24 cellular contexts compared by ENCODE assay signal in genomic region chr1:30271401-30272287, GRCh38.
"Had no signal": no experiment of that assay in that cellular context is flagged by ENCODE, and none has a peak within 500 bp of the region (broad histone marks: within the 10 kb centered on the region; RNA-seq: fewer than 3 reads in every experiment).

No MANE protein-coding gene starts in this region.

- ATAC-seq: activated naive CD4-positive, alpha-beta T cell treated with anti-CD3 and anti-CD28 coated beads, Interleukin-2, amount 50 U/mL, for 72 hours; activated T-helper 17 cell treated with anti-CD3 and anti-CD28 coated beads, Interleukin-2, amount 50 U/mL, for 72 hours; effector memory CD8-positive, alpha-beta T cell; gastrocnemius medialis; left cardiac atrium; mucosa of descending colon; T-helper 17 cell had no signal

- H3K4me1 ChIP-seq: esophagus muscularis mucosa, gastrocnemius medialis, neural progenitor cell, upper lobe of left lung had no signal

- DNase-seq: activated CD4-positive, alpha-beta T cell treated with anti-CD3 and anti-CD28 coated beads for 4 hours; activated CD4-positive, alpha-beta T cell treated with anti-CD3 and anti-CD28 coated beads, Interleukin-2, amount 50 U/mL, for 48 hours; activated CD4-positive, CD25-positive, alpha-beta regulatory T cell; activated T-cell treated with anti-CD3 and anti-CD28 coated beads, Interleukin-2, amount 50 U/mL, for 24 hours; aorta; caudate nucleus; effector memory CD8-positive, alpha-beta T cell; gastrocnemius medialis; left cardiac atrium; mesenchymal stem cell; mucosa of descending colon; retina; stimulated activated CD4-positive, alpha-beta T cell treated with anti-CD3 and anti-CD28 coated beads, Interleukin-4, amount 100 ng/mL, for 24 hours; stimulated activated naive CD4-positive, alpha-beta T cell treated with Interleukin-2 at 50 U/mL for 16 hours; SW 1271; T-helper 17 cell; upper lobe of left lung had no signal

- H3K36me3 Mint-ChIP-seq: activated naive CD4-positive, alpha-beta T cell treated with anti-CD3 and anti-CD28 coated beads, Interleukin-2, amount 50 U/mL, for 72 hours; brain; neural progenitor cell had no signal

- H3K27ac Mint-ChIP-seq: activated naive CD4-positive, alpha-beta T cell treated with anti-CD3 and anti-CD28 coated beads, Interleukin-2, amount 50 U/mL, for 72 hours; activated T-cell treated with anti-CD3 and anti-CD28 coated beads, Interleukin-2, amount 50 U/mL, for 24 hours; activated T-helper 17 cell treated with anti-CD3 and anti-CD28 coated beads, Interleukin-2, amount 50 U/mL, for 72 hours; brain; effector memory CD8-positive, alpha-beta T cell; neural progenitor cell; progenitor cell of endocrine pancreas; T-helper 17 cell had no signal

- H3K9me3 Mint-ChIP-seq: activated naive CD4-positive, alpha-beta T cell treated with anti-CD3 and anti-CD28 coated beads, Interleukin-2, amount 50 U/mL, for 72 hours; activated T-cell treated with anti-CD3 and anti-CD28 coated beads, Interleukin-2, amount 50 U/mL, for 24 hours; activated T-helper 17 cell treated with anti-CD3 and anti-CD28 coated beads, Interleukin-2, amount 50 U/mL, for 72 hours; effector memory CD8-positive, alpha-beta T cell; neural progenitor cell had no signal

- H3K36me3 ChIP-seq: esophagus muscularis mucosa, gastrocnemius medialis, neural progenitor cell, thoracic aorta, upper lobe of left lung had no signal

- H3K4me2 ChIP-seq: neural progenitor cell had no signal

- H3K4me1 Mint-ChIP-seq: activated T-helper 17 cell treated with anti-CD3 and anti-CD28 coated beads, Interleukin-2, amount 50 U/mL, for 72 hours; brain; T-helper 17 cell had no signal

- H3K4me3 ChIP-seq: esophagus muscularis mucosa, gastrocnemius medialis, mucosa of descending colon, neural progenitor cell, thoracic aorta, upper lobe of left lung had no signal

- H3K9me3 ChIP-seq: esophagus muscularis mucosa, gastrocnemius medialis, mucosa of descending colon, thoracic aorta, upper lobe of left lung had no signal

- H3K27me3 ChIP-seq: gastrocnemius medialis, neural progenitor cell, upper lobe of left lung had no signal

- H3K27ac ChIP-seq: esophagus muscularis mucosa, gastrocnemius medialis, neural progenitor cell, thoracic aorta, upper lobe of left lung had no signal

- H3K9ac ChIP-seq: neural progenitor cell had no signal

- H3K4me3 Mint-ChIP-seq: activated T-cell treated with anti-CD3 and anti-CD28 coated beads, Interleukin-2, amount 50 U/mL, for 24 hours; activated T-helper 17 cell treated with anti-CD3 and anti-CD28 coated beads, Interleukin-2, amount 50 U/mL, for 72 hours; brain; effector memory CD8-positive, alpha-beta T cell; neural progenitor cell; T-helper 17 cell had no signal
